ENCODE assay signal across 28 cellular contexts in genomic region chr9:122128432-122129343, GRCh38. TPM values are rescaled to one million over a fixed set of nuclear protein-coding genes. Genes with fewer than 3 reads are reported as not detected.
DNase-seq lines count a peak whose midpoint lies in the region; ATAC-seq and TF ChIP-seq lines count a peak whose summit lies in the region.
"Had no signal": no experiment of that assay in that cellular context is flagged by ENCODE, and none has a peak within 500 bp of the region (broad histone marks: within the 10 kb centered on the region; RNA-seq: fewer than 3 reads in every experiment).

No MANE protein-coding gene starts in this region.

- H3K4me1 Mint-ChIP-seq in stimulated activated naive CD8-positive, alpha-beta T cell treated with anti-CD3 and anti-CD28 coated beads, Interleukin-15, amount 100 ng/mL, for 72 hours: peaks cover 28% of the 10 kb centered on the region
- no peaks in the 10 kb centered on the region for H3K4me1 Mint-ChIP-seq in glutamatergic neuron (ENCODE audit: low read depth, unreplicated experiment)

- no peaks in the 10 kb centered on the region for H3K9me3 ChIP-seq in upper lobe of right lung
- H3K9me3 ChIP-seq: MG63 had no signal

- no peak overlapping the region for H3K27ac Mint-ChIP-seq in stimulated activated naive CD8-positive, alpha-beta T cell treated with anti-CD3 and anti-CD28 coated beads, Interleukin-15, amount 100 ng/mL, for 72 hours
- H3K27ac Mint-ChIP-seq in glutamatergic neuron (ENCODE audit: unreplicated experiment): no peak overlapping the region
- H3K27ac Mint-ChIP-seq: activated CD8-positive, alpha-beta T cell treated with anti-CD3 and anti-CD28 coated beads for 36 hours; natural killer cell treated with Interleukin-12 subunit alpha and Interleukin-12 subunit beta and Interleukin-15 and Interleukin-18, amount 100 ng/mL, for 72 hours had no signal

- H3K4me3 Mint-ChIP-seq in stimulated activated naive CD8-positive, alpha-beta T cell treated with anti-CD3 and anti-CD28 coated beads, Interleukin-15, amount 100 ng/mL, for 72 hours: no peak overlapping the region
- no peak overlapping the region for H3K4me3 Mint-ChIP-seq in glutamatergic neuron (ENCODE audit: unreplicated experiment)
- H3K4me3 Mint-ChIP-seq: activated CD8-positive, alpha-beta T cell treated with anti-CD3 and anti-CD28 coated beads for 36 hours; activated naive CD4-positive, alpha-beta T cell treated with anti-CD3 and anti-CD28 coated beads, Interleukin-2, amount 50 U/mL, for 24 hours; activated T-cell treated with anti-CD3 and anti-CD28 coated beads, Interleukin-2, amount 50 U/mL, for 4 hours; natural killer cell treated with Interleukin-12 subunit alpha and Interleukin-12 subunit beta and Interleukin-15 and Interleukin-18, amount 100 ng/mL, for 72 hours had no signal

- ATAC-seq in stimulated activated naive CD8-positive, alpha-beta T cell treated with anti-CD3 and anti-CD28 coated beads, Interleukin-15, amount 100 ng/mL, for 72 hours: peak; percentile 15
- ATAC-seq in stimulated activated naive CD8-positive, alpha-beta T cell treated with anti-CD3 and anti-CD28 coated beads, Interleukin-15, Interleukin-2, amounts not matched to agents 100 U/mL and 50 U/mL, for 24 hours: no peak
- ATAC-seq in upper lobe of right lung (peak; percentile 41), HG03460 (IDR thresholded peaks at IDR 0.05; ENCODE audit: unreplicated experiment) (no peak), HG03354 (IDR thresholded peaks at IDR 0.05; ENCODE audit: poor library complexity, severe bottlenecking, unreplicated experiment) (no peak)
- ATAC-seq: activated CD8-positive, alpha-beta T cell treated with anti-CD3 and anti-CD28 coated beads for 36 hours; activated T-cell treated with anti-CD3 and anti-CD28 coated beads, Interleukin-2, amount 50 U/mL, for 4 hours; esophagus mucosa had no signal

- H3K4me3 ChIP-seq in upper lobe of right lung: no peak overlapping the region
- H3K4me3 ChIP-seq: MG63, SK-N-MC had no signal

- H3K27me3 Mint-ChIP-seq in stimulated activated naive CD8-positive, alpha-beta T cell treated with anti-CD3 and anti-CD28 coated beads, Interleukin-15, amount 100 ng/mL, for 72 hours: peaks cover 62% of the 10 kb centered on the region
- peaks cover 23% of the 10 kb centered on the region for H3K27me3 Mint-ChIP-seq in glutamatergic neuron (ENCODE audit: unreplicated experiment)

- TF ChIP-seq CTCF in glutamatergic neuron (IDR thresholded peaks at IDR 0.05; ENCODE audit: partially characterized antibody, unreplicated experiment): no peak
- TF ChIP-seq CTCF in upper lobe of right lung (IDR thresholded peaks at IDR 0.05): no peak
- no peak for TF ChIP-seq CTCF in GM13977 (IDR thresholded peaks at IDR 0.05; ENCODE audit: extremely low read depth, insufficient read depth, missing control alignments)

- peaks cover 19% of the 10 kb centered on the region for H3K4me1 ChIP-seq in upper lobe of right lung
- H3K4me1 ChIP-seq: parathyroid adenoma had no signal

- in situ Hi-C loops in GM13977 (cut with MboI; ENCODE audit: low pct_unique_long_range_greater_than_20kb, low sequenced_read_pairs, unreplicated experiment): loop anchor here (10.0 kb wide), 1 partner anchor 226 kb away; no protein-coding TSS in a partner anchor

- no peak for DNase-seq in stimulated activated naive CD8-positive, alpha-beta T cell treated with anti-CD3 and anti-CD28 coated beads, Interleukin-15, amount 100 ng/mL, for 72 hours
- no peak for DNase-seq in stimulated activated naive CD8-positive, alpha-beta T cell treated with anti-CD3 and anti-CD28 coated beads, Interleukin-15, Interleukin-2, amounts not matched to agents 100 U/mL and 50 U/mL, for 24 hours
- peak; percentile 22 for DNase-seq in glutamatergic neuron
- DNase-seq in lung microvascular endothelial cell (ENCODE audit: low read depth in 2 of 2): peak; percentile 33 to 38
- no peak for DNase-seq in upper lobe of right lung
- DNase-seq in GM13977 (ENCODE audit: low spot score): no peak
- DNase-seq: activated CD4-positive, CD25-positive, alpha-beta regulatory T cell treated with anti-CD3 and anti-CD28 coated beads, Interleukin-2, amount 50 U/mL, for 72 hours; activated CD8-positive, alpha-beta T cell treated with anti-CD3 and anti-CD28 coated beads for 36 hours; activated T-cell treated with anti-CD3 and anti-CD28 coated beads, Interleukin-2, amount 50 U/mL, for 4 hours; C1 segment of cervical spinal cord; cerebellar nuclear complex; effector CD4-positive, alpha-beta T cell; EL; foreskin melanocyte; kidney glomerular epithelial cell; MG63; NCI-H1436; NCI-H526; T-helper 9 cell had no signal

- no peaks in the 10 kb centered on the region for H3K36me3 ChIP-seq in upper lobe of right lung
- H3K36me3 ChIP-seq: MG63 had no signal

- H3K9me3 Mint-ChIP-seq in stimulated activated naive CD8-positive, alpha-beta T cell treated with anti-CD3 and anti-CD28 coated beads, Interleukin-15, amount 100 ng/mL, for 72 hours: no peaks in the 10 kb centered on the region
- peaks cover 6% of the 10 kb centered on the region for H3K9me3 Mint-ChIP-seq in glutamatergic neuron (ENCODE audit: unreplicated experiment)
- H3K9me3 Mint-ChIP-seq: activated CD8-positive, alpha-beta T cell treated with anti-CD3 and anti-CD28 coated beads for 36 hours; activated naive CD4-positive, alpha-beta T cell treated with anti-CD3 and anti-CD28 coated beads, Interleukin-2, amount 50 U/mL, for 24 hours; activated T-cell treated with anti-CD3 and anti-CD28 coated beads, Interleukin-2, amount 50 U/mL, for 4 hours; natural killer cell treated with Interleukin-12 subunit alpha and Interleukin-12 subunit beta and Interleukin-15 and Interleukin-18, amount 100 ng/mL, for 72 hours had no signal

- intact Hi-C loops in upper lobe of right lung (cut with DNase I): no loop called here

- H3K27me3 ChIP-seq in upper lobe of right lung: peaks cover 22% of the 10 kb centered on the region
- H3K27me3 ChIP-seq: MG63 had no signal

- no peaks in the 10 kb centered on the region for H3K36me3 Mint-ChIP-seq in glutamatergic neuron (ENCODE audit: unreplicated experiment)
- H3K36me3 Mint-ChIP-seq: activated naive CD4-positive, alpha-beta T cell treated with anti-CD3 and anti-CD28 coated beads, Interleukin-2, amount 50 U/mL, for 24 hours; natural killer cell treated with Interleukin-12 subunit alpha and Interleukin-12 subunit beta and Interleukin-15 and Interleukin-18, amount 100 ng/mL, for 72 hours had no signal

- H3K27ac ChIP-seq in upper lobe of right lung: no peak overlapping the region
- H3K27ac ChIP-seq: parathyroid adenoma, SK-N-MC had no signal

RNA-seq across cellular contexts. Expression of gene NDUFA8, which starts 30.9 kb away (rescaled TPM):
- total RNA-seq in glutamatergic neuron (ENCODE audit: unreplicated experiment): 46.1 TPM
- 34.0 and 34.5 TPM in 2 replicates for total RNA-seq in lung microvascular endothelial cell
- total RNA-seq in upper lobe of right lung: 41.5 TPM

RNA-seq across cellular contexts. Expression of gene MORN5, which starts 31.0 kb away (rescaled TPM):
- total RNA-seq in glutamatergic neuron (ENCODE audit: unreplicated experiment): not detected
- total RNA-seq in lung microvascular endothelial cell: not detected in 2 replicates
- not detected for total RNA-seq in upper lobe of right lung
- total RNA-seq: activated CD8-positive, alpha-beta T cell treated with anti-CD3 and anti-CD28 coated beads for 36 hours; activated T-cell treated with anti-CD3 and anti-CD28 coated beads, Interleukin-2, amount 50 U/mL, for 4 hours; astrocyte; esophagus mucosa; H1; natural killer cell treated with Interleukin-12 subunit alpha and Interleukin-12 subunit beta and Interleukin-15 and Interleukin-18, amount 100 ng/mL, for 72 hours had no signal

RNA-seq across cellular contexts. Expression of gene TTLL11, which starts 35.6 kb away (rescaled TPM):
- total RNA-seq in glutamatergic neuron (ENCODE audit: unreplicated experiment) (23.9 TPM), lung microvascular endothelial cell (1.5 and 3.0 TPM in 2 replicates), upper lobe of right lung (10.7 TPM)

Comparison
In these comparisons a context has a peak if more than half of its experiments do, and no peak if none do; other contexts are left out.
1. ATAC-seq: peak in stimulated activated naive CD8-positive, alpha-beta T cell treated with anti-CD3 and anti-CD28 coated beads, Interleukin-15, amount 100 ng/mL, for 72 hours (single experiment) and upper lobe of right lung (single experiment); none in stimulated activated naive CD8-positive, alpha-beta T cell treated with anti-CD3 and anti-CD28 coated beads, Interleukin-15, Interleukin-2, amounts not matched to agents 100 U/mL and 50 U/mL, for 24 hours (single experiment), HG03460 (single experiment) and HG03354 (single experiment).
2. DNase-seq: peak in glutamatergic neuron (single experiment) and lung microvascular endothelial cell (2 of 2); none in stimulated activated naive CD8-positive, alpha-beta T cell treated with anti-CD3 and anti-CD28 coated beads, Interleukin-15, amount 100 ng/mL, for 72 hours (0 of 2), stimulated activated naive CD8-positive, alpha-beta T cell treated with anti-CD3 and anti-CD28 coated beads, Interleukin-15, Interleukin-2, amounts not matched to agents 100 U/mL and 50 U/mL, for 24 hours (single experiment), upper lobe of right lung (single experiment) and GM13977 (single experiment).